Comparison of ENCODE assay signal across 1 cellular context in the genomic region with DNA sequence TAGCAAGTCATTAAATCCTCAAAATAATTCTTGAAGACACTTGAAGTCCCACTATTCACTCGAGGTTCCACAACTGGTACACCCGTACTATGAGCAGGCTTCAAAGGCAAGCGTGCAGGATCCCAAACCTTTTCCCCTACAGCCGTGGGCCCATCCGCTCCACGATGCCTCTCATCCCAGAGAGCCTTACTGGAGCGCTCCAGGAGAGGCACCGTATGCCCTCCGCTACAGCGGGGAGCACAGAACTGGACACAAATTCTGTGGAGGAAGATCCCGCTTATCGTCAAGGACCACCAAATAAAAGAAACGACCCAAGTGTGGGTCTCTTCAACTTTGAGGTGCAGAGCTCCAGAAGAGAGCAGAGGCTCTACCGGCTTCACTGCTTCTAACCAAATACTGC.
TF ChIP-seq lines count a peak whose summit lies in the region.

No MANE protein-coding gene starts in this region.

TF ChIP-seq in H1, 55 proteins besides CTCF, POLR2A, EP300 and RAD21:
- TF ChIP-seq KDM4A (IDR thresholded peaks at IDR 0.05; ENCODE audit: low read depth, low read length, severe bottlenecking) (no peak), CTBP2 (IDR thresholded peaks at IDR 0.05; ENCODE audit: borderline replicate concordance, insufficient read depth, insufficient read length, low read length) (no peak), CHD2 (IDR thresholded peaks at IDR 0.05; ENCODE audit: low read length) (no peak), KDM1A (IDR thresholded peaks at IDR 0.05; ENCODE audit: borderline replicate concordance, low read length) (no peak), FOSL1 (IDR thresholded peaks at IDR 0.05; ENCODE audit: insufficient read depth, low read depth, low read length) (no peak), GTF2F1 (IDR thresholded peaks at IDR 0.05; ENCODE audit: borderline replicate concordance, low read depth, low read length) (no peak), TCF12 (IDR thresholded peaks at IDR 0.05; ENCODE audit: low read depth, low read length) (no peak), SIRT6 (IDR thresholded peaks at IDR 0.05; ENCODE audit: low read length) (no peak), SUZ12 (IDR thresholded peaks at IDR 0.05; ENCODE audit: low read length) (no peak), SRF (IDR thresholded peaks at IDR 0.05; ENCODE audit: low read depth, low read length) (no peak), HDAC6 (IDR thresholded peaks at IDR 0.05; ENCODE audit: low read depth, low read length) (no peak), SIX5 (IDR thresholded peaks at IDR 0.05; ENCODE audit: low read depth, low read length) (no peak), HDAC2 (IDR thresholded peaks at IDR 0.05; ENCODE audit: borderline replicate concordance in 1 of 2, low read depth in 2 of 2, low read length in 2 of 2) (no peak), ASH2L (IDR thresholded peaks at IDR 0.05; ENCODE audit: low read length) (no peak), NRF1 (IDR thresholded peaks at IDR 0.05; ENCODE audit: low read depth, low read length) (no peak), SAP30 (IDR thresholded peaks at IDR 0.05; ENCODE audit: insufficient read depth, insufficient replicate concordance, low read length) (no peak), POLR2AphosphoS5 (IDR thresholded peaks at IDR 0.05; ENCODE audit: low read depth, low read length) (no peak)
- TF ChIP-seq, protein P1, sequence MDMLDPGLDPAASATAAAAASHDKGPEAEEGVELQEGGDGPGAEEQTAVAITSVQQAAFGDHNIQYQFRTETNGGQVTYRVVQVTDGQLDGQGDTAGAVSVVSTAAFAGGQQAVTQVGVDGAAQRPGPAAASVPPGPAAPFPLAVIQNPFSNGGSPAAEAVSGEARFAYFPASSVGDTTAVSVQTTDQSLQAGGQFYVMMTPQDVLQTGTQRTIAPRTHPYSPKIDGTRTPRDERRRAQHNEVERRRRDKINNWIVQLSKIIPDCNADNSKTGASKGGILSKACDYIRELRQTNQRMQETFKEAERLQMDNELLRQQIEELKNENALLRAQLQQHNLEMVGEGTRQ (IDR thresholded peaks at IDR 0.05; ENCODE audit: low read length): no peak
